In the genomic region with DNA sequence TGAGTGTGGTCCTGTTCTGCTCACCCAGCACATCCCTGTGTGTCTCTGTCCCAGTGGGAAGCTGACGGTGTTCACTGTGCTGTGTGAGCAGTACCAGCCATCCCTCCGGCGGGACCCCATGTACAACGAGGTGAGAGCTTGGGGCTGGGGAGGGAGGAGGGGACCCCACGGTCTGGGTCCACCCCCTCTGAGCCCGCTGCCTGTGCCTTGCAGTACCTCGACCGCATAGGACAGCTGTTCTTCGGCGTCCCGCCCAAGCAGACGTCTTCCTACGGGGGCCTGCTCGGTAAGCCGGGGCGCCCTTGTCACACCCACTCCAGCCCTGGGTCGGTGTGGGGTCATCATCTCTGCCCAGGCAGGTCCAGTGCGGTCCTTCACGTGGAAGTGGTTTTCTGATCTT, we compare ENCODE assay signal across 1 cellular context.
TF ChIP-seq lines count a peak whose summit lies in the region.

No MANE protein-coding gene starts in this region.

TF ChIP-seq in H1, 55 proteins besides CTCF, POLR2A, EP300 and RAD21:
- no peak for TF ChIP-seq POU5F1 (IDR thresholded peaks at IDR 0.05; ENCODE audit: low read depth, low read length)
- TF ChIP-seq TAF1 (IDR thresholded peaks at IDR 0.05; ENCODE audit: low read depth, low read length), result no peak
- no peak for TF ChIP-seq PHF8 (conservative IDR thresholded peaks at IDR 0.05; ENCODE audit: low read depth, low read length)
- no peak for TF ChIP-seq EGR1 (IDR thresholded peaks at IDR 0.05; ENCODE audit: borderline replicate concordance, low read depth, low read length)
- TF ChIP-seq RFX5 (IDR thresholded peaks at IDR 0.05; ENCODE audit: borderline replicate concordance, low read depth, low read length), result no peak
- TF ChIP-seq SP4 (IDR thresholded peaks at IDR 0.05; ENCODE audit: low read length), result no peak
- no peak for TF ChIP-seq CHD1 (IDR thresholded peaks at IDR 0.05; ENCODE audit: low read depth, low read length)
- no peak for TF ChIP-seq NRF1 (IDR thresholded peaks at IDR 0.05; ENCODE audit: low read depth, low read length)
- no peak for TF ChIP-seq HDAC2 (IDR thresholded peaks at IDR 0.05; ENCODE audit: borderline replicate concordance in 1 of 2, low read depth in 2 of 2, low read length in 2 of 2)
- no peak for TF ChIP-seq GABPA (IDR thresholded peaks at IDR 0.05; ENCODE audit: borderline replicate concordance, insufficient read depth, low read length)
- TF ChIP-seq CTBP2 (IDR thresholded peaks at IDR 0.05; ENCODE audit: borderline replicate concordance, insufficient read depth, insufficient read length, low read length), result no peak
- TF ChIP-seq MAFK (IDR thresholded peaks at IDR 0.05; ENCODE audit: low read depth, low read length), result no peak
- TF ChIP-seq, protein P1, sequence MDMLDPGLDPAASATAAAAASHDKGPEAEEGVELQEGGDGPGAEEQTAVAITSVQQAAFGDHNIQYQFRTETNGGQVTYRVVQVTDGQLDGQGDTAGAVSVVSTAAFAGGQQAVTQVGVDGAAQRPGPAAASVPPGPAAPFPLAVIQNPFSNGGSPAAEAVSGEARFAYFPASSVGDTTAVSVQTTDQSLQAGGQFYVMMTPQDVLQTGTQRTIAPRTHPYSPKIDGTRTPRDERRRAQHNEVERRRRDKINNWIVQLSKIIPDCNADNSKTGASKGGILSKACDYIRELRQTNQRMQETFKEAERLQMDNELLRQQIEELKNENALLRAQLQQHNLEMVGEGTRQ (IDR thresholded peaks at IDR 0.05; ENCODE audit: low read length), result no peak
- TF ChIP-seq, protein P2, sequence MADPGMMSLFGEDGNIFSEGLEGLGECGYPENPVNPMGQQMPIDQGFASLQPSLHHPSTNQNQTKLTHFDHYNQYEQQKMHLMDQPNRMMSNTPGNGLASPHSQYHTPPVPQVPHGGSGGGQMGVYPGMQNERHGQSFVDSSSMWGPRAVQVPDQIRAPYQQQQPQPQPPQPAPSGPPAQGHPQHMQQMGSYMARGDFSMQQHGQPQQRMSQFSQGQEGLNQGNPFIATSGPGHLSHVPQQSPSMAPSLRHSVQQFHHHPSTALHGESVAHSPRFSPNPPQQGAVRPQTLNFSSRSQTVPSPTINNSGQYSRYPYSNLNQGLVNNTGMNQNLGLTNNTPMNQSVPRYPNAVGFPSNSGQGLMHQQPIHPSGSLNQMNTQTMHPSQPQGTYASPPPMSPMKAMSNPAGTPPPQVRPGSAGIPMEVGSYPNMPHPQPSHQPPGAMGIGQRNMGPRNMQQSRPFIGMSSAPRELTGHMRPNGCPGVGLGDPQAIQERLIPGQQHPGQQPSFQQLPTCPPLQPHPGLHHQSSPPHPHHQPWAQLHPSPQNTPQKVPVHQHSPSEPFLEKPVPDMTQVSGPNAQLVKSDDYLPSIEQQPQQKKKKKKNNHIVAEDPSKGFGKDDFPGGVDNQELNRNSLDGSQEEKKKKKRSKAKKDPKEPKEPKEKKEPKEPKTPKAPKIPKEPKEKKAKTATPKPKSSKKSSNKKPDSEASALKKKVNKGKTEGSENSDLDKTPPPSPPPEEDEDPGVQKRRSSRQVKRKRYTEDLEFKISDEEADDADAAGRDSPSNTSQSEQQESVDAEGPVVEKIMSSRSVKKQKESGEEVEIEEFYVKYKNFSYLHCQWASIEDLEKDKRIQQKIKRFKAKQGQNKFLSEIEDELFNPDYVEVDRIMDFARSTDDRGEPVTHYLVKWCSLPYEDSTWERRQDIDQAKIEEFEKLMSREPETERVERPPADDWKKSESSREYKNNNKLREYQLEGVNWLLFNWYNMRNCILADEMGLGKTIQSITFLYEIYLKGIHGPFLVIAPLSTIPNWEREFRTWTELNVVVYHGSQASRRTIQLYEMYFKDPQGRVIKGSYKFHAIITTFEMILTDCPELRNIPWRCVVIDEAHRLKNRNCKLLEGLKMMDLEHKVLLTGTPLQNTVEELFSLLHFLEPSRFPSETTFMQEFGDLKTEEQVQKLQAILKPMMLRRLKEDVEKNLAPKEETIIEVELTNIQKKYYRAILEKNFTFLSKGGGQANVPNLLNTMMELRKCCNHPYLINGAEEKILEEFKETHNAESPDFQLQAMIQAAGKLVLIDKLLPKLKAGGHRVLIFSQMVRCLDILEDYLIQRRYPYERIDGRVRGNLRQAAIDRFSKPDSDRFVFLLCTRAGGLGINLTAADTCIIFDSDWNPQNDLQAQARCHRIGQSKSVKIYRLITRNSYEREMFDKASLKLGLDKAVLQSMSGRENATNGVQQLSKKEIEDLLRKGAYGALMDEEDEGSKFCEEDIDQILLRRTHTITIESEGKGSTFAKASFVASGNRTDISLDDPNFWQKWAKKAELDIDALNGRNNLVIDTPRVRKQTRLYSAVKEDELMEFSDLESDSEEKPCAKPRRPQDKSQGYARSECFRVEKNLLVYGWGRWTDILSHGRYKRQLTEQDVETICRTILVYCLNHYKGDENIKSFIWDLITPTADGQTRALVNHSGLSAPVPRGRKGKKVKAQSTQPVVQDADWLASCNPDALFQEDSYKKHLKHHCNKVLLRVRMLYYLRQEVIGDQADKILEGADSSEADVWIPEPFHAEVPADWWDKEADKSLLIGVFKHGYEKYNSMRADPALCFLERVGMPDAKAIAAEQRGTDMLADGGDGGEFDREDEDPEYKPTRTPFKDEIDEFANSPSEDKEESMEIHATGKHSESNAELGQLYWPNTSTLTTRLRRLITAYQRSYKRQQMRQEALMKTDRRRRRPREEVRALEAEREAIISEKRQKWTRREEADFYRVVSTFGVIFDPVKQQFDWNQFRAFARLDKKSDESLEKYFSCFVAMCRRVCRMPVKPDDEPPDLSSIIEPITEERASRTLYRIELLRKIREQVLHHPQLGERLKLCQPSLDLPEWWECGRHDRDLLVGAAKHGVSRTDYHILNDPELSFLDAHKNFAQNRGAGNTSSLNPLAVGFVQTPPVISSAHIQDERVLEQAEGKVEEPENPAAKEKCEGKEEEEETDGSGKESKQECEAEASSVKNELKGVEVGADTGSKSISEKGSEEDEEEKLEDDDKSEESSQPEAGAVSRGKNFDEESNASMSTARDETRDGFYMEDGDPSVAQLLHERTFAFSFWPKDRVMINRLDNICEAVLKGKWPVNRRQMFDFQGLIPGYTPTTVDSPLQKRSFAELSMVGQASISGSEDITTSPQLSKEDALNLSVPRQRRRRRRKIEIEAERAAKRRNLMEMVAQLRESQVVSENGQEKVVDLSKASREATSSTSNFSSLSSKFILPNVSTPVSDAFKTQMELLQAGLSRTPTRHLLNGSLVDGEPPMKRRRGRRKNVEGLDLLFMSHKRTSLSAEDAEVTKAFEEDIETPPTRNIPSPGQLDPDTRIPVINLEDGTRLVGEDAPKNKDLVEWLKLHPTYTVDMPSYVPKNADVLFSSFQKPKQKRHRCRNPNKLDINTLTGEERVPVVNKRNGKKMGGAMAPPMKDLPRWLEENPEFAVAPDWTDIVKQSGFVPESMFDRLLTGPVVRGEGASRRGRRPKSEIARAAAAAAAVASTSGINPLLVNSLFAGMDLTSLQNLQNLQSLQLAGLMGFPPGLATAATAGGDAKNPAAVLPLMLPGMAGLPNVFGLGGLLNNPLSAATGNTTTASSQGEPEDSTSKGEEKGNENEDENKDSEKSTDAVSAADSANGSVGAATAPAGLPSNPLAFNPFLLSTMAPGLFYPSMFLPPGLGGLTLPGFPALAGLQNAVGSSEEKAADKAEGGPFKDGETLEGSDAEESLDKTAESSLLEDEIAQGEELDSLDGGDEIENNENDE (IDR thresholded peaks at IDR 0.05; ENCODE audit: insufficient replicate concordance, low read length), result no peak
- no peak for TF ChIP-seq SAP30 (IDR thresholded peaks at IDR 0.05; ENCODE audit: insufficient read depth, insufficient replicate concordance, low read length)
- TF ChIP-seq KDM1A (IDR thresholded peaks at IDR 0.05; ENCODE audit: borderline replicate concordance, low read length), result no peak
- no peak for TF ChIP-seq SP2 (IDR thresholded peaks at IDR 0.05; ENCODE audit: low read length)
- TF ChIP-seq ASH2L (IDR thresholded peaks at IDR 0.05; ENCODE audit: low read length), result no peak
- no peak; the same call in 1 of the 2 replicates for TF ChIP-seq POLR2AphosphoS5 (IDR thresholded peaks at IDR 0.05; ENCODE audit: low read depth, low read length)
- no peak for TF ChIP-seq CREB1 (IDR thresholded peaks at IDR 0.05)
